Comparison of ENCODE assay signal across 20 cellular contexts in genomic region chrX:40460926-40461325, GRCh38.
DNase-seq lines count a peak whose midpoint lies in the region; ATAC-seq lines count a peak whose summit lies in the region.
"Had no signal": no experiment of that assay in that cellular context is flagged by ENCODE, and none has a peak within 500 bp of the region (broad histone marks: within the 10 kb centered on the region; RNA-seq: fewer than 3 reads in every experiment).

No MANE protein-coding gene starts in this region.

- intact Hi-C loops in left cardiac atrium (cut with DNase I), result no loop called here

- no peak for ATAC-seq in left cardiac atrium
- ATAC-seq: HCT116 had no signal

- H3K4me3 ChIP-seq in skeletal muscle cell (ENCODE audit: low read depth, low read length), result no peak overlapping the region
- H3K4me3 ChIP-seq: Peyer's patch had no signal

- in situ Hi-C loops in G401 (cut with HindIII; ENCODE audit: low sequenced_read_pairs), result no loop called here

- peak; percentile 68 for DNase-seq in LHCN-M2 (ENCODE audit: low read depth)
- peak; percentile 22 for DNase-seq in RPMI7951 (ENCODE audit: low read depth)
- peak; percentile 34 for DNase-seq in foreskin melanocyte
- DNase-seq in skeletal muscle cell (ENCODE audit: low read depth), result peak; percentile 7
- DNase-seq in midbrain (lab: John Stamatoyannopoulos, UW), result no peak
- DNase-seq in G401 (ENCODE audit: low spot score), result no peak
- no peak for DNase-seq in left cardiac atrium
- DNase-seq: Calu3, DMS79 treated with DMSO at 0.1 percent for 48 hours, NCI-H1105, NCI-H1436 treated with DMSO at 0.1 percent for 48 hours, NCI-H1930, NCI-H446 treated with DMSO at 0.1 percent for 48 hours, NCI-H526, OCI-M1, Peyer's patch, SIG-M5, SK-N-SH, SW 1271 had no signal

Comparison
In these comparisons a context has a peak if more than half of its experiments do, and no peak if none do; other contexts are left out.
1. DNase-seq: peak in LHCN-M2 (single experiment), RPMI7951 (single experiment), foreskin melanocyte (single experiment) and skeletal muscle cell (single experiment); none in midbrain (single experiment), G401 (single experiment) and left cardiac atrium (single experiment).